ENCODE assay signal across 9 cellular contexts in genomic region chr13:113123226-113124150, GRCh38. TPM values are rescaled to one million over a fixed set of nuclear protein-coding genes. Genes with fewer than 3 reads are reported as not detected.
A peak's percentile ranks its signal among the peaks of the same experiment; 100 is the strongest.
DNase-seq lines count a peak whose midpoint lies in the region; ATAC-seq, FAIRE-seq and TF ChIP-seq lines count a peak whose summit lies in the region.
"Had no signal": no experiment of that assay in that cellular context is flagged by ENCODE, and none has a peak within 500 bp of the region (broad histone marks: within the 10 kb centered on the region; RNA-seq: fewer than 3 reads in every experiment).

No MANE protein-coding gene starts in this region.

- H3K9me3 ChIP-seq in DOHH2 (ENCODE audit: control insufficient read depth, insufficient read depth, low read length) (no peaks in the 10 kb centered on the region), Loucy (ENCODE audit: insufficient read depth, low read depth, low read length) (no peaks in the 10 kb centered on the region), esophagus muscularis mucosa (no peaks in the 10 kb centered on the region), ovary (no peaks in the 10 kb centered on the region)

- H3K9me2 ChIP-seq in DOHH2 (replicated peaks; ENCODE audit: control insufficient read depth, low read length) (no peaks in the 10 kb centered on the region), Loucy (replicated peaks; ENCODE audit: low read depth, low read length) (no peaks in the 10 kb centered on the region)

- TF ChIP-seq EP300 in esophagus muscularis mucosa (IDR thresholded peaks at IDR 0.05) (no peak), ovary (IDR thresholded peaks at IDR 0.05) (no peak)

- no peak overlapping the region for H3K4me3 ChIP-seq in DOHH2 (ENCODE audit: low read length)
- no peak overlapping the region for H3K4me3 ChIP-seq in Loucy (ENCODE audit: low read length, poor library complexity, severe bottlenecking)
- H3K4me3 ChIP-seq in esophagus muscularis mucosa: peak overlapping the region; percentile 28 to 46 (median 34)
- H3K4me3 ChIP-seq in ovary: no peak overlapping the region

- H3K9ac ChIP-seq in Loucy (ENCODE audit: low read depth, low read length, poor library complexity, severe bottlenecking): no peak overlapping the region

- 82% methylated on average over 22 of the region's 26 CpGs for WGBS in esophagus muscularis mucosa
- WGBS in ovary, 3 donors: 83 to 88% (median 87%) methylated on average over 26 of the region's 26 CpGs

- H3K4me2 ChIP-seq in DOHH2 (ENCODE audit: low read length): no peak overlapping the region
- H3K4me2 ChIP-seq in Loucy (ENCODE audit: low read depth, low read length, poor library complexity, severe bottlenecking): no peak overlapping the region

- no peak for FAIRE-seq in GM12892 (lab: Jason Lieb, UNC)

- TF ChIP-seq CTCF in DOHH2 (IDR thresholded peaks at IDR 0.05; ENCODE audit: low read depth, low read length, poor library complexity, severe bottlenecking) (peak; percentile 39), Loucy (conservative IDR thresholded peaks at IDR 0.05; ENCODE audit: low read length) (peak; percentile 47), esophagus muscularis mucosa (IDR thresholded peaks at IDR 0.05) (no peak), ovary (IDR thresholded peaks at IDR 0.05) (no peak)

- H2AFZ ChIP-seq in Loucy (ENCODE audit: low read length): no peak overlapping the region

- DNase-seq in esophagus muscularis mucosa (ENCODE audit: extremely low spot score) (no peak), ovary (peak in 2 of 5 donors; percentile 16 to 43), GM12892 (ENCODE audit: insufficient read length) (no peak)
- DNase-seq: activated naive CD4-positive, alpha-beta T cell treated with Interleukin-2 at 50 U/mL for 16 hours had no signal

- H3K27ac ChIP-seq in DOHH2 (ENCODE audit: low read depth, low read length): no peak overlapping the region
- H3K27ac ChIP-seq in esophagus muscularis mucosa (replicated peaks in 1 of 4): peak overlapping the region in 3 of 4 donors; percentile 32 to 62 (median 40)
- peak overlapping the region; percentile 47 to 82 for H3K27ac ChIP-seq in ovary

- H4K20me1 ChIP-seq in DOHH2 (ENCODE audit: control insufficient read depth, insufficient read depth, low read depth, low read length) (no peaks in the 10 kb centered on the region), Loucy (ENCODE audit: insufficient read depth, low read length, poor library complexity, severe bottlenecking) (no peaks in the 10 kb centered on the region)

- TF ChIP-seq POLR2A in esophagus muscularis mucosa (IDR thresholded peaks at IDR 0.05; ENCODE audit: low read depth) (no peak), ovary (IDR thresholded peaks at IDR 0.05) (no peak), GM12892 (IDR thresholded peaks at IDR 0.05; ENCODE audit: low read depth, low read length) (no peak)

- H3K27me3 ChIP-seq in DOHH2 (ENCODE audit: control insufficient read depth, low read length) (no peaks in the 10 kb centered on the region), Loucy (ENCODE audit: insufficient read depth, low read length, poor library complexity, severe bottlenecking) (no peaks in the 10 kb centered on the region), esophagus muscularis mucosa (peaks cover 0 to 8% (median 0%) of the 10 kb centered on the region in 4 donors), ovary (no peaks in the 10 kb centered on the region)

- ATAC-seq in GM21526 (IDR thresholded peaks at IDR 0.05; ENCODE audit: low FRiP score, unreplicated experiment) (no peak), GM18519 (IDR thresholded peaks at IDR 0.05; ENCODE audit: low FRiP score, unreplicated experiment) (no peak), GM18511 (IDR thresholded peaks at IDR 0.05; ENCODE audit: unreplicated experiment) (no peak)

- intact Hi-C loops in esophagus muscularis mucosa (cut with DNase I): no loop called here
- intact Hi-C loops in ovary (cut with DNase I): no loop called here

- no peaks in the 10 kb centered on the region for H3K79me2 ChIP-seq in DOHH2 (ENCODE audit: control insufficient read depth, low read length)
- no peaks in the 10 kb centered on the region for H3K79me2 ChIP-seq in Loucy (ENCODE audit: insufficient read depth, low read length)

- H3K4me1 ChIP-seq in DOHH2 (ENCODE audit: control insufficient read depth, low read length) (no peaks in the 10 kb centered on the region), Loucy (ENCODE audit: insufficient read depth, low read length, poor library complexity, severe bottlenecking) (no peaks in the 10 kb centered on the region), esophagus muscularis mucosa (peaks cover 0 to 18% (median 5%) of the 10 kb centered on the region in 4 donors), ovary (ENCODE audit: insufficient read depth) (peaks cover 8% of the 10 kb centered on the region)

- no peaks in the 10 kb centered on the region for H3K36me3 ChIP-seq in DOHH2 (ENCODE audit: control insufficient read depth, low read length)
- no peaks in the 10 kb centered on the region for H3K36me3 ChIP-seq in Loucy (ENCODE audit: insufficient read depth, low read length)
- no peaks in the 10 kb centered on the region for H3K36me3 ChIP-seq in esophagus muscularis mucosa
- H3K36me3 ChIP-seq in ovary: no peaks in the 10 kb centered on the region

- H3F3A ChIP-seq in DOHH2 (ENCODE audit: control insufficient read depth, insufficient read depth): no peaks in the 10 kb centered on the region
- H3F3A ChIP-seq in Loucy (ENCODE audit: low read depth): no peaks in the 10 kb centered on the region

RNA-seq across cellular contexts. Expression of gene F10, which starts 0.9 kb away (rescaled TPM):
- total RNA-seq in esophagus muscularis mucosa (10 to 100 TPM in 2 of 4 donors, 1 to 10 TPM in 2; 4.6 to 20.5 (median 11.7) TPM), ovary (10 to 100 TPM; 13.8 to 40.3 (median 26.5) TPM)
- polyA plus RNA-seq in ovary: 10 to 100 TPM; 40.0 to 41.7 TPM
- not detected for polyA plus RNA-seq in GM12892 (2012; ENCODE audit: missing spikeins)

RNA-seq across cellular contexts. Expression of gene F7, which starts 17.9 kb away (rescaled TPM):
- total RNA-seq in esophagus muscularis mucosa (1 to 10 TPM in 1 of 4 donors, under 1 TPM in 1, not detected in 2; 0.66 to 1.6 TPM), ovary (1 to 10 TPM in 2 of 7 donors, under 1 TPM in 3, not detected in 2; 0.11 to 2.1 (median 0.43) TPM)
- polyA plus RNA-seq in ovary: under 1 TPM; 0.17 to 0.22 TPM
- not detected for polyA plus RNA-seq in GM12892 (2012; ENCODE audit: missing spikeins)

RNA-seq across cellular contexts. Expression of gene PROZ, which starts 35.0 kb away (rescaled TPM):
- total RNA-seq in esophagus muscularis mucosa: not detected
- total RNA-seq in ovary: not detected
- not detected for polyA plus RNA-seq in ovary
- not detected for polyA plus RNA-seq in GM12892 (2012; ENCODE audit: missing spikeins)

Comparison
In these comparisons a context has a peak if more than half of its experiments do, and no peak if none do; other contexts are left out.
1. H3K4me3 ChIP-seq: peak in esophagus muscularis mucosa (4 of 4); none in DOHH2 (single experiment), Loucy (single experiment) and ovary (single experiment).
2. CTCF ChIP-seq: peak in DOHH2 (single experiment) and Loucy (single experiment); none in esophagus muscularis mucosa (0 of 3) and ovary (0 of 3).